In the genomic region with DNA sequence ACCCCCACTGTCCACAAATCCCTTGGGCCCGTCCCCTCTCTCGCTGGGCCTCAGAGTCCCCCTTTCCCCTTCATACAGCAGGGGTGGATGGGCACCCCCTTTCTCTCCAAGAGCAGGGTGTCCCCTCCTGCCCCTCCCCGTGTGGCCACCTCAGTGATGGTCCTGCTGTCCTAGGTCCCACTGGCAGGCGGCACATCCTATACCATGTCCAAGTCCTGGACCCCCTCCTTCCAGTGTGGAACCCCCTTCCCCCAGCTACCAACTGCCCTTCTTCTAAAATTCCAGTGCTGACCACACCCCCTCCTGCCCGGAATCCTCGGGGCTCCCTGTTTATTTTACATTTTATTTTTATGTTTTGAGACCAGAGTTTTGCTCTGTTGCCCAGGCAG, we compare ENCODE assay signal across 20 cellular contexts. TPM values are rescaled to one million over a fixed set of nuclear protein-coding genes. Genes with fewer than 3 reads are reported as not detected.
DNase-seq lines count a peak whose midpoint lies in the region; ATAC-seq and TF ChIP-seq lines count a peak whose summit lies in the region.
"Had no signal": no experiment of that assay in that cellular context is flagged by ENCODE, and none has a peak within 500 bp of the region (broad histone marks: within the 10 kb centered on the region; RNA-seq: fewer than 3 reads in every experiment).

No MANE protein-coding gene starts in this region.

- H3K4me2 ChIP-seq in neural progenitor cell = peak overlapping the region; percentile 100

- H3K4me3 ChIP-seq in CD4-positive, alpha-beta memory T cell (ENCODE audit: low read length in 2 of 2) = no peak overlapping the region
- no peak overlapping the region for H3K4me3 ChIP-seq in NT2/D1 (ENCODE audit: insufficient read length, low read depth)
- H3K4me3 ChIP-seq in endodermal cell (ENCODE audit: low read length) = no peak overlapping the region
- H3K4me3 ChIP-seq in neural progenitor cell = peak overlapping the region; percentile 91
- H3K4me3 ChIP-seq: vagina had no signal

- TF ChIP-seq POLR2A in GM18505 (IDR thresholded peaks at IDR 0.05; ENCODE audit: borderline replicate concordance, extremely low read depth, insufficient read depth, insufficient read length) = no peak

- H2AFZ ChIP-seq in neural progenitor cell (replicated peaks) = peak overlapping the region; percentile 87

- H3K9ac ChIP-seq in NT2/D1 (ENCODE audit: insufficient read length, low read depth) (peak overlapping the region; percentile 23), endodermal cell (ENCODE audit: extremely low read depth, low read length, poor library complexity, severe bottlenecking) (no peak overlapping the region), neural progenitor cell (no peak overlapping the region)

- 55 to 56% methylated on average over 2 to 6 of the region's 6 CpGs for WGBS in endodermal cell (ENCODE audit: insufficient coverage in 1 of 2, insufficient read length in 1 of 2), 2 experiments

- peaks cover 9% of the 10 kb centered on the region for H3K4me1 ChIP-seq in CD4-positive, alpha-beta memory T cell (ENCODE audit: insufficient read depth, low read length)
- H3K4me1 ChIP-seq in NT2/D1 (ENCODE audit: insufficient read depth, insufficient read length) = peaks cover 10% of the 10 kb centered on the region
- no peaks in the 10 kb centered on the region for H3K4me1 ChIP-seq in endodermal cell (ENCODE audit: control insufficient read depth, insufficient read depth, low read length)
- H3K4me1 ChIP-seq in neural progenitor cell = peaks cover 14% of the 10 kb centered on the region

- H3K27ac ChIP-seq in CD4-positive, alpha-beta memory T cell (ENCODE audit: low read depth, low read length) = no peak overlapping the region
- H3K27ac ChIP-seq in endodermal cell (ENCODE audit: low read depth, low read length) (no peak overlapping the region), neural progenitor cell (no peak overlapping the region)
- H3K27ac ChIP-seq: esophagus muscularis mucosa, vagina had no signal

- H3K4me3 Mint-ChIP-seq in CD4-positive, alpha-beta memory T cell = peak overlapping the region in 5 of 8 donors; percentile 32 to 57 (median 36)
- H3K4me3 Mint-ChIP-seq in endodermal cell (peak overlapping the region; percentile 72), neural progenitor cell (peak overlapping the region; percentile 80)
- H3K4me3 Mint-ChIP-seq: stimulated activated naive CD8-positive, alpha-beta T cell treated with anti-CD3 and anti-CD28 coated beads, Interleukin-15, Interleukin-2, amounts not matched to agents 100 ng/mL and 50 ng/mL, for 24 hours had no signal

- intact Hi-C loops in CD4-positive, alpha-beta memory T cell (cut with micrococcal nuclease) = no loop called here

- H3K9me3 Mint-ChIP-seq in CD4-positive, alpha-beta memory T cell = peaks cover 0 to 24% (median 20%) of the 10 kb centered on the region in 8 donors
- H3K9me3 Mint-ChIP-seq in endodermal cell (peaks cover 17% of the 10 kb centered on the region), neural progenitor cell (peaks cover 25% of the 10 kb centered on the region)

- no peaks in the 10 kb centered on the region for H4K20me1 ChIP-seq in neural progenitor cell (ENCODE audit: low read depth)

- H3K36me3 Mint-ChIP-seq in CD4-positive, alpha-beta memory T cell = peaks cover 9 to 10% of the 10 kb centered on the region in 2 donors
- H3K36me3 Mint-ChIP-seq in endodermal cell (ENCODE audit: low read depth) = peaks cover 15% of the 10 kb centered on the region
- H3K36me3 Mint-ChIP-seq in neural progenitor cell = peaks cover 19% of the 10 kb centered on the region

- ATAC-seq in GM18505 (IDR thresholded peaks at IDR 0.05; ENCODE audit: unreplicated experiment) (no peak), HG03097 (IDR thresholded peaks at IDR 0.05; ENCODE audit: low FRiP score, unreplicated experiment) (no peak)

- H3K27me3 Mint-ChIP-seq in CD4-positive, alpha-beta memory T cell = peaks cover 22 to 34% of the 10 kb centered on the region in 2 donors
- H3K27me3 Mint-ChIP-seq in endodermal cell (ENCODE audit: insufficient read depth) (peaks cover 18% of the 10 kb centered on the region), neural progenitor cell (ENCODE audit: insufficient read depth, low read depth) (peaks cover 17% of the 10 kb centered on the region)

- H3K36me3 ChIP-seq in CD4-positive, alpha-beta memory T cell (ENCODE audit: insufficient read depth, low read length) = no peaks in the 10 kb centered on the region
- no peaks in the 10 kb centered on the region for H3K36me3 ChIP-seq in NT2/D1 (ENCODE audit: insufficient read depth, insufficient read length, low read length)
- H3K36me3 ChIP-seq in endodermal cell (ENCODE audit: control insufficient read depth, insufficient read depth, low read length) = no peaks in the 10 kb centered on the region
- H3K36me3 ChIP-seq in neural progenitor cell = peaks cover 4% of the 10 kb centered on the region
- H3K36me3 ChIP-seq: esophagus muscularis mucosa, vagina had no signal

- DNase-seq in CD4-positive, alpha-beta memory T cell = no peak
- no peak for DNase-seq in NT2/D1 (ENCODE audit: low read depth, low spot score)
- no peak for DNase-seq in endodermal cell
- DNase-seq in neural progenitor cell (ENCODE audit: low spot score) = no peak
- no peak for DNase-seq in SW480 (ENCODE audit: low spot score)
- DNase-seq in activated effector memory CD4-positive, alpha-beta T cell treated with anti-CD3 and anti-CD28 coated beads, Interleukin-2, amount 50 U/mL, for 16 hours = no peak
- DNase-seq: activated CD4-positive, alpha-beta T cell treated with anti-CD3 and anti-CD28 coated beads, Interleukin-2, amount 50 U/mL, for 4 hours; HCEC 1CT; KBM-7; NCI-H1930; NCI-H446; occipital lobe; Right ventricle myocardium superior; T-helper 1 cell had no signal

- POLR2A ChIA-PET in CD4-positive, alpha-beta memory T cell (lab: Charles Lee; ENCODE audit: partially characterized antibody) = no interaction called here

- H3K27me3 ChIP-seq in CD4-positive, alpha-beta memory T cell (ENCODE audit: insufficient read depth, low read length) = no peaks in the 10 kb centered on the region
- H3K27me3 ChIP-seq in NT2/D1 (ENCODE audit: insufficient read depth, insufficient read length) (peaks cover 25% of the 10 kb centered on the region), endodermal cell (ENCODE audit: control insufficient read depth, insufficient read depth, low read length, poor library complexity, severe bottlenecking) (peaks cover 11% of the 10 kb centered on the region), neural progenitor cell (peaks cover 5% of the 10 kb centered on the region)

- no peak overlapping the region for H3K27ac Mint-ChIP-seq in CD4-positive, alpha-beta memory T cell
- H3K27ac Mint-ChIP-seq in endodermal cell (no peak overlapping the region), neural progenitor cell (no peak overlapping the region)
- H3K27ac Mint-ChIP-seq: activated naive CD4-positive, alpha-beta T cell treated with anti-CD3 and anti-CD28 coated beads, Interleukin-2, amount 50 U/mL, for 72 hours; stimulated activated naive CD8-positive, alpha-beta T cell treated with anti-CD3 and anti-CD28 coated beads, Interleukin-15, Interleukin-2, amounts not matched to agents 100 ng/mL and 50 ng/mL, for 24 hours had no signal

- H3K4me1 Mint-ChIP-seq in CD4-positive, alpha-beta memory T cell = peaks cover 5 to 9% (median 8%) of the 10 kb centered on the region in 4 donors
- H3K4me1 Mint-ChIP-seq in endodermal cell (peaks cover 5% of the 10 kb centered on the region), neural progenitor cell (peaks cover 11% of the 10 kb centered on the region)

- peaks cover 34% of the 10 kb centered on the region for H3K79me2 ChIP-seq in neural progenitor cell (ENCODE audit: low read depth)

- CTCF ChIA-PET in CD4-positive, alpha-beta memory T cell (lab: Charles Lee; ENCODE audit: partially characterized antibody) = no interaction called here

- TF ChIP-seq CTCF in endodermal cell (conservative IDR thresholded peaks at IDR 0.05) (no peak), neural progenitor cell (IDR thresholded peaks at IDR 0.05) (no peak)

- H3F3A ChIP-seq in neural progenitor cell (ENCODE audit: low read depth) = peaks cover 23% of the 10 kb centered on the region

- H3K9me3 ChIP-seq in CD4-positive, alpha-beta memory T cell (ENCODE audit: control insufficient read depth in 1 of 2, low read length in 2 of 2) = peaks cover 0 to 6% of the 10 kb centered on the region in 2 donors
- H3K9me3 ChIP-seq in NT2/D1 (ENCODE audit: insufficient read depth, low read length) (peaks cover 21% of the 10 kb centered on the region), endodermal cell (ENCODE audit: control insufficient read depth, low read length) (peaks cover 16% of the 10 kb centered on the region), neural progenitor cell (ENCODE audit: low read depth) (peaks cover 9% of the 10 kb centered on the region)
- H3K9me3 ChIP-seq: vagina had no signal

RNA-seq across cellular contexts. Expression of gene CPAMD8, which starts 0.8 kb away (rescaled TPM):
- 1 to 10 TPM; 2.0 to 3.0 TPM for total RNA-seq in CD4-positive, alpha-beta memory T cell
- under 1 TPM; 0.88 to 0.96 TPM for polyA plus RNA-seq in CD4-positive, alpha-beta memory T cell
- total RNA-seq in endodermal cell (10 to 100 TPM; 19.7 to 22.9 TPM), neural progenitor cell (ENCODE audit: low replicate concordance) (16.3 and 36.8 TPM in 2 replicates)
- polyA plus RNA-seq in endodermal cell (2013, experiment 1 of 2) = 15.1 TPM
- polyA plus RNA-seq in endodermal cell (2013, experiment 2 of 2) = 11.6 TPM

RNA-seq across cellular contexts. Expression of gene HAUS8, which starts 47.8 kb away (rescaled TPM):
- 10 to 100 TPM; 20.0 to 20.9 TPM for total RNA-seq in CD4-positive, alpha-beta memory T cell
- polyA plus RNA-seq in CD4-positive, alpha-beta memory T cell = 10 to 100 TPM in 1 of 2 donors, 1 to 10 TPM in 1; 5.7 to 11.2 TPM
- total RNA-seq in endodermal cell (10 to 100 TPM; 19.4 to 19.9 TPM), neural progenitor cell (ENCODE audit: low replicate concordance) (15.6 and 16.3 TPM in 2 replicates)
- polyA plus RNA-seq in endodermal cell (2013, experiment 1 of 2) = 26.3 TPM
- 17.7 TPM for polyA plus RNA-seq in endodermal cell (2013, experiment 2 of 2)

RNA-seq across cellular contexts. Expression of gene MYO9B, which starts 48.2 kb away (rescaled TPM):
- total RNA-seq in CD4-positive, alpha-beta memory T cell = 100 to 1,000 TPM; 176 to 181 TPM
- 10 to 100 TPM in 1 of 2 donors, 1 to 10 TPM in 1; 1.3 to 25.8 TPM for polyA plus RNA-seq in CD4-positive, alpha-beta memory T cell
- 10 to 100 TPM; 79.4 to 96.8 TPM for total RNA-seq in endodermal cell
- 92.6 TPM for polyA plus RNA-seq in endodermal cell (2013, experiment 1 of 2)
- polyA plus RNA-seq in endodermal cell (2013, experiment 2 of 2) = 90.7 TPM
- 38.5 and 42.2 TPM in 2 replicates for total RNA-seq in neural progenitor cell (ENCODE audit: low replicate concordance)
